ENCODE assay signal across 13 cellular contexts in the genomic region with DNA sequence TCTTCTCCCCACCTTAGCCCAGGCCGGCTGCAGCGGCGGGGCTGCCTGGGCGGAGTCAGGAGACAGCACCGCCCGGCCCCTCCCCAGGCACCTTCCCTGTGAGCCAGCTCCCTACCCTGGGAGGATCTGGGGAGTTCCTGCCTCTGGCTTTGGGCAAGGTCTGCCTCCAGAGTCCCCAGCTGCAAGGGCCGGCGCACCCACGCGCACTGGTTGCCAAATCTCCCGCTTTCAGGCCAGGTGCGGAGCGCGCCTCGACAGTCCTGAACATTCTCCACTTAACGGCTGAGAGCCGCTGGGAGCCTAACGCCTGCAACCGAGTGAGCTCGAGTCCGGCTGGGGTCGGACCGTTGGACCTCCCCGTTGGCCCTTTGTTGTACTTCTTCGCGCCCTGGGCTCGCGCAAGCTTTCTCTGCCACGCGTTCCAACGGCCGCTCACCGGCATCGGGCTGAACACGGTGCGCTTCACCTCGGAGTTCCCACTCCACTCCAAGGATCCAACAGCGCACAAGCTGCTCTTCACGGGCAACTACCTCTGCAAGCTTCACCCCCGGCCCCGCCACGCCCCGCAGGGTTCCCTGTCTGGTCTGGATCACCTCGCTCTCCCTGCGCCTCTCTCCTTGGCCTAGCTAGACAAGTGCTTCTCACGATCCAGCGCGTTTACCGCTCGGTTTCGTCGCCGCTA. TPM values are rescaled to one million over a fixed set of nuclear protein-coding genes. Genes with fewer than 3 reads are reported as not detected.
A peak's percentile ranks its signal among the peaks of the same experiment; 100 is the strongest.
DNase-seq lines count a peak whose midpoint lies in the region; ATAC-seq and TF ChIP-seq lines count a peak whose summit lies in the region.
"Had no signal": no experiment of that assay in that cellular context is flagged by ENCODE, and none has a peak within 500 bp of the region (broad histone marks: within the 10 kb centered on the region; RNA-seq: fewer than 3 reads in every experiment).

No MANE protein-coding gene starts in this region.

- peak; percentile 35 for ATAC-seq in stimulated activated naive CD8-positive, alpha-beta T cell treated with anti-CD3 and anti-CD28 coated beads, Interleukin-15, amount 100 ng/mL, for 72 hours
- ATAC-seq in stimulated activated naive CD8-positive, alpha-beta T cell treated with anti-CD3 and anti-CD28 coated beads, Interleukin-15, Interleukin-2, amounts not matched to agents 100 U/mL and 50 U/mL, for 24 hours, result no peak
- ATAC-seq in GM21717 (IDR thresholded peaks at IDR 0.05; ENCODE audit: unreplicated experiment) (no peak), GM21381 (IDR thresholded peaks at IDR 0.05; ENCODE audit: unreplicated experiment) (no peak), omental fat pad (ENCODE audit: low FRiP score) (no peak)

- peaks cover 6 to 11% of the 10 kb centered on the region in 2 donors for H3K9me3 Mint-ChIP-seq in stimulated activated naive CD8-positive, alpha-beta T cell treated with anti-CD3 and anti-CD28 coated beads, Interleukin-15, amount 100 ng/mL, for 72 hours
- no peaks in the 10 kb centered on the region for H3K9me3 Mint-ChIP-seq in activated naive CD8-positive, alpha-beta T cell treated with anti-CD3 and anti-CD28 coated beads for 36 hours

- H3K4me3 Mint-ChIP-seq in stimulated activated naive CD8-positive, alpha-beta T cell treated with anti-CD3 and anti-CD28 coated beads, Interleukin-15, amount 100 ng/mL, for 72 hours, result peak overlapping the region; percentile 73 to 74
- peak overlapping the region; percentile 56 for H3K4me3 Mint-ChIP-seq in activated naive CD8-positive, alpha-beta T cell treated with anti-CD3 and anti-CD28 coated beads for 36 hours
- H3K4me3 Mint-ChIP-seq: activated B cell treated with CpG ODN at 0.5 μM for 24 hours had no signal

- H3K36me3 Mint-ChIP-seq in activated naive CD8-positive, alpha-beta T cell treated with anti-CD3 and anti-CD28 coated beads for 36 hours, result peaks cover 3% of the 10 kb centered on the region

- DNase-seq in stimulated activated naive CD8-positive, alpha-beta T cell treated with anti-CD3 and anti-CD28 coated beads, Interleukin-15, amount 100 ng/mL, for 72 hours, result no peak
- no peak for DNase-seq in stimulated activated naive CD8-positive, alpha-beta T cell treated with anti-CD3 and anti-CD28 coated beads, Interleukin-15, Interleukin-2, amounts not matched to agents 100 U/mL and 50 U/mL, for 24 hours
- peak; percentile 2 for DNase-seq in activated naive CD8-positive, alpha-beta T cell treated with anti-CD3 and anti-CD28 coated beads for 36 hours
- no peak for DNase-seq in omental fat pad (ENCODE audit: low spot score)
- DNase-seq: activated B cell treated with CpG ODN at 0.5 μM for 24 hours, C1 segment of cervical spinal cord, EL, islet precursor cell had no signal

- no peak for TF ChIP-seq CTCF in omental fat pad (IDR thresholded peaks at IDR 0.05)

- peaks cover 47% of the 10 kb centered on the region for H3K27me3 Mint-ChIP-seq in stimulated activated naive CD8-positive, alpha-beta T cell treated with anti-CD3 and anti-CD28 coated beads, Interleukin-15, amount 100 ng/mL, for 72 hours
- H3K27me3 Mint-ChIP-seq in activated naive CD8-positive, alpha-beta T cell treated with anti-CD3 and anti-CD28 coated beads for 36 hours, result peaks cover 44% of the 10 kb centered on the region

- H3K9me3 ChIP-seq in iPS-18c (ENCODE audit: control insufficient read depth, insufficient read depth, low read length), result peaks cover 4% of the 10 kb centered on the region
- H3K9me3 ChIP-seq: prostate gland had no signal

- H3K4me3 ChIP-seq in iPS-18c (ENCODE audit: insufficient read depth, low read depth, low read length), result peak overlapping the region; percentile 50
- H3K4me3 ChIP-seq: prostate gland, SK-N-MC had no signal

- no peak overlapping the region for H3K27ac Mint-ChIP-seq in stimulated activated naive CD8-positive, alpha-beta T cell treated with anti-CD3 and anti-CD28 coated beads, Interleukin-15, amount 100 ng/mL, for 72 hours
- H3K27ac Mint-ChIP-seq in activated naive CD8-positive, alpha-beta T cell treated with anti-CD3 and anti-CD28 coated beads for 36 hours, result no peak overlapping the region
- H3K27ac Mint-ChIP-seq: activated B cell treated with CpG ODN at 0.5 μM for 24 hours had no signal

- peaks cover 24% of the 10 kb centered on the region for H3K4me1 Mint-ChIP-seq in stimulated activated naive CD8-positive, alpha-beta T cell treated with anti-CD3 and anti-CD28 coated beads, Interleukin-15, amount 100 ng/mL, for 72 hours
- H3K4me1 Mint-ChIP-seq in activated naive CD8-positive, alpha-beta T cell treated with anti-CD3 and anti-CD28 coated beads for 36 hours, result peaks cover 12% of the 10 kb centered on the region

RNA-seq across cellular contexts. Expression of a gene that starts 21.7 kb away (rescaled TPM):
- 1 to 10 TPM; 4.4 to 5.6 TPM for total RNA-seq in activated naive CD8-positive, alpha-beta T cell treated with anti-CD3 and anti-CD28 coated beads for 36 hours
- 1 to 10 TPM in 2 of 4 donors, under 1 TPM in 2; 0.93 to 3.9 (median 1.5) TPM for total RNA-seq in omental fat pad

RNA-seq across cellular contexts. Expression of a gene that starts 59.0 kb away (rescaled TPM):
- 1 to 10 TPM; 3.4 to 4.6 TPM for total RNA-seq in activated naive CD8-positive, alpha-beta T cell treated with anti-CD3 and anti-CD28 coated beads for 36 hours
- 10 to 100 TPM in 2 of 4 donors, 1 to 10 TPM in 2; 3.7 to 29.3 (median 8.7) TPM for total RNA-seq in omental fat pad
